8 cellular contexts compared by ENCODE assay signal in genomic region chr2:88691339-88692183, GRCh38. TPM values are rescaled to one million over a fixed set of nuclear protein-coding genes. Genes with fewer than 3 reads are reported as not detected.
DNase-seq lines count a peak whose midpoint lies in the region; ATAC-seq and TF ChIP-seq lines count a peak whose summit lies in the region.

RPIA (plus strand) TSS chr2:88691673; CDS start chr2:88691699, 26 bp downstream.

- H3K4me1 ChIP-seq in CD8-positive, alpha-beta T cell (ENCODE audit: insufficient read depth, low read length), result peaks cover 25% of the 10 kb centered on the region
- peaks cover 25 to 36% of the 10 kb centered on the region in 2 donors for H3K4me1 ChIP-seq in duodenal mucosa (ENCODE audit: control insufficient read depth in 1 of 2, insufficient read depth in 2 of 2, low read length in 2 of 2)

- no peaks in the 10 kb centered on the region for H3K27me3 ChIP-seq in CD8-positive, alpha-beta T cell (ENCODE audit: insufficient read depth, low read length)
- no peaks in the 10 kb centered on the region for H3K27me3 ChIP-seq in duodenal mucosa (ENCODE audit: control insufficient read depth in 1 of 2, insufficient read depth in 2 of 2, low read length in 2 of 2)

- H3K36me3 ChIP-seq in CD8-positive, alpha-beta T cell (ENCODE audit: insufficient read depth, low read length), result no peaks in the 10 kb centered on the region
- H3K36me3 ChIP-seq in duodenal mucosa (ENCODE audit: control insufficient read depth in 1 of 2, insufficient read depth in 2 of 2, low read length in 2 of 2), result no peaks in the 10 kb centered on the region

- H3K27me3 Mint-ChIP-seq in CD8-positive, alpha-beta T cell (ENCODE audit: low read depth), result no peaks in the 10 kb centered on the region
- no peaks in the 10 kb centered on the region for H3K27me3 Mint-ChIP-seq in activated CD4-positive, alpha-beta memory T cell treated with anti-CD3 and anti-CD28 coated beads for 36 hours

- peak within 1 kb of the TSS; percentile 92 for H3K27ac Mint-ChIP-seq in CD8-positive, alpha-beta T cell
- H3K27ac Mint-ChIP-seq in activated CD4-positive, alpha-beta memory T cell treated with anti-CD3 and anti-CD28 coated beads for 36 hours, result peak within 1 kb of the TSS; percentile 89

- H3K4me3 ChIP-seq in CD8-positive, alpha-beta T cell (ENCODE audit: low read depth, low read length), result peak within 1 kb of the TSS; percentile 78
- H3K4me3 ChIP-seq in duodenal mucosa (ENCODE audit: low read depth in 1 of 2, low read length in 2 of 2) (peak within 1 kb of the TSS; percentile 92 to 100), lower leg skin (ENCODE audit: low read depth, poor library complexity, severe bottlenecking) (peak within 1 kb of the TSS; percentile 64)

- no peak for TF ChIP-seq POLR2A in lower leg skin (IDR thresholded peaks at IDR 0.05)

- intact Hi-C loops in CD8-positive, alpha-beta T cell (cut with DNase I, micrococcal nuclease), result loop anchor here (1.0 to 10.0 kb wide), 4 partner anchors 64 to 674 kb away; partner anchors contain the start of genes EIF2AK3 (in 2 of the 2), KRCC1 (in 1 of the 2) and RNU2-63P (in 1 of the 2)
- intact Hi-C loops in activated CD4-positive, alpha-beta memory T cell treated with anti-CD3 and anti-CD28 coated beads for 36 hours (cut with micrococcal nuclease), result loop anchor here (1.0 to 2.0 kb wide), 3 partner anchors 63 to 91 kb away; partner anchors contain the start of gene EIF2AK3
- intact Hi-C loops in lower leg skin (cut with DNase I; ENCODE audit: low total_unique reads), result no loop called here

- peak within 1 kb of the TSS; percentile 66 for H3K27ac ChIP-seq in CD8-positive, alpha-beta T cell (ENCODE audit: low read depth, low read length)
- H3K27ac ChIP-seq in duodenal mucosa (ENCODE audit: low read depth, low read length), result peak within 1 kb of the TSS; percentile 67

- no peaks in the 10 kb centered on the region for H3K9me3 ChIP-seq in CD8-positive, alpha-beta T cell (ENCODE audit: low read length)
- H3K9me3 ChIP-seq in duodenal mucosa (ENCODE audit: control insufficient read depth in 1 of 2, low read length in 2 of 2), result peaks cover 0 to 3% of the 10 kb centered on the region in 2 donors

- H3K9me3 Mint-ChIP-seq in CD8-positive, alpha-beta T cell, result no peaks in the 10 kb centered on the region
- H3K9me3 Mint-ChIP-seq in activated CD4-positive, alpha-beta memory T cell treated with anti-CD3 and anti-CD28 coated beads for 36 hours, result no peaks in the 10 kb centered on the region

- CTCF ChIA-PET in CD8-positive, alpha-beta T cell (lab: Charles Lee), result interaction anchor here (1.0 to 6.2 kb wide), 4 partner anchors 10 to 70 kb away, joined by 3 to 37 read pairs (median 4); no protein-coding TSS in a partner anchor
- CTCF ChIA-PET in activated CD4-positive, alpha-beta memory T cell treated with anti-CD3 and anti-CD28 coated beads for 36 hours (lab: Charles Lee), result interaction anchor here (0.6 to 2.2 kb wide), 11 partner anchors 9 to 189 kb away, joined by 3 to 8 read pairs (median 4); partner anchors contain the start of gene EIF2AK3

- POLR2A ChIA-PET in CD8-positive, alpha-beta T cell (lab: Charles Lee), result interaction anchor here (1.3 to 1.5 kb wide), 2 partner anchors 24 to 64 kb away, joined by 4 to 8 read pairs; partner anchors contain the start of gene EIF2AK3
- POLR2A ChIA-PET in activated CD4-positive, alpha-beta memory T cell treated with anti-CD3 and anti-CD28 coated beads for 36 hours (lab: Charles Lee), result interaction anchor here (1.1 to 1.7 kb wide), 2 partner anchors 64 to 91 kb away, joined by 7 to 11 read pairs; partner anchors contain the start of gene EIF2AK3

- DNase-seq in CD8-positive, alpha-beta T cell, result peak; percentile 97 to 100 (median 98)
- DNase-seq in HK-2 (ENCODE audit: unreplicated experiment) (peak; percentile 99), NCI-H82 treated with DMSO at 0.1 percent for 48 hours (lab: John Stamatoyannopoulos, UW; ENCODE audit: unreplicated experiment) (peak; percentile 99), lower leg skin (ENCODE audit: low spot score in 2 of 2) (peak; percentile 98 to 99)
- DNase-seq in activated CD4-positive, alpha-beta memory T cell treated with anti-CD3 and anti-CD28 coated beads for 36 hours, result peak; percentile 99
- DNase-seq in stimulated activated CD4-positive, alpha-beta T cell treated with anti-CD3 and anti-CD28 coated beads, Interleukin-4, amount 100 ng/mL, for 48 hours (ENCODE audit: low read depth in 2 of 2), result peak; percentile 97 to 99

- H3K36me3 Mint-ChIP-seq in CD8-positive, alpha-beta T cell, result peaks cover 8% of the 10 kb centered on the region
- peaks cover 8% of the 10 kb centered on the region for H3K36me3 Mint-ChIP-seq in activated CD4-positive, alpha-beta memory T cell treated with anti-CD3 and anti-CD28 coated beads for 36 hours

- peak; percentile 94 for ATAC-seq in CD8-positive, alpha-beta T cell
- ATAC-seq in GM19452 (IDR thresholded peaks at IDR 0.05; ENCODE audit: unreplicated experiment), result peak; percentile 97

- H3K9ac ChIP-seq in duodenal mucosa (ENCODE audit: low read depth in 1 of 2, low read length in 2 of 2), result peak within 1 kb of the TSS; percentile 73 to 91

- WGBS in lower leg skin, 2 donors, result 0% methylated on average over 31 to 40 of the region's 71 CpGs

- H3K4me3 Mint-ChIP-seq in CD8-positive, alpha-beta T cell, result peak within 1 kb of the TSS; percentile 91
- peak within 1 kb of the TSS; percentile 91 for H3K4me3 Mint-ChIP-seq in activated CD4-positive, alpha-beta memory T cell treated with anti-CD3 and anti-CD28 coated beads for 36 hours

- H3K4me1 Mint-ChIP-seq in CD8-positive, alpha-beta T cell (ENCODE audit: low read depth), result peaks cover 63% of the 10 kb centered on the region
- H3K4me1 Mint-ChIP-seq in activated CD4-positive, alpha-beta memory T cell treated with anti-CD3 and anti-CD28 coated beads for 36 hours (ENCODE audit: low read depth), result peaks cover 34% of the 10 kb centered on the region

- TF ChIP-seq CTCF in CD8-positive, alpha-beta T cell (IDR thresholded peaks at IDR 0.05), result peak; percentile 55
- TF ChIP-seq CTCF in lower leg skin (IDR thresholded peaks at IDR 0.05), result no peak

RNA-seq across cellular contexts. Expression of gene RPIA, which starts in this region (rescaled TPM):
- 10 to 100 TPM; 26.5 to 27.5 TPM for total RNA-seq in CD8-positive, alpha-beta T cell
- total RNA-seq in activated CD4-positive, alpha-beta memory T cell treated with anti-CD3 and anti-CD28 coated beads for 36 hours, result 10 to 100 TPM; 50.7 to 52.7 TPM
- 10 to 100 TPM in 1 of 4 donors, 1 to 10 TPM in 3; 5.9 to 14.1 (median 8.5) TPM for total RNA-seq in lower leg skin

Comparison
In these comparisons a context has a peak if more than half of its experiments do, and no peak if none do; other contexts are left out.
1. Peak in every context shown above with its lines: DNase-seq, ATAC-seq, H3K4me3 ChIP-seq and H3K27ac ChIP-seq.